ENCODE assay signal across 19 cellular contexts in the genomic region with DNA sequence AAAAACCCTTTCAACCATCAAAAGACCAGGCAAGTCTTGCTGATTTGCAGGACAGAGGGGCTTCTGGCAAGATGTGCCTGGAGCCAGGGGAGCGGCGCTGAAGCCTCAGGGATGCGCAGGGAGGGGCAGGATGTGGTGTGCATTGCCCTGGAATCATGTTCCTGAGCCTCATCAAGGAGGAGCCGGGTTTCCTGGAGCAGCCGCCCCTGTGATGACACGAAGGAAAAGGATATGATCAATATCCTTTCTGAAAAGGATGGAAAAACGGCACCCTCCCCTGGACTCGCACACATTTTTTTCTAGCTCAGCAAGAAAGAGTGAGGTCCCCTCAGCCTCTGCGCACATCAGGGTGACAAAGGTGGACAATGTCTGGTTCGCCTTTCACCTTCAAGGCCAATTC.
DNase-seq lines count a peak whose midpoint lies in the region; ATAC-seq and TF ChIP-seq lines count a peak whose summit lies in the region.
"Had no signal": no experiment of that assay in that cellular context is flagged by ENCODE, and none has a peak within 500 bp of the region (broad histone marks: within the 10 kb centered on the region; RNA-seq: fewer than 3 reads in every experiment).

No MANE protein-coding gene starts in this region.

- ATAC-seq in Right ventricle myocardium superior (ENCODE audit: poor library complexity) (peak; percentile 36), Right ventricle myocardium inferior (no peak), lower lobe of right lung (peak; percentile 28 to 42), HG02973 (IDR thresholded peaks at IDR 0.05; ENCODE audit: unreplicated experiment) (no peak)
- ATAC-seq: left colon had no signal

- peak; percentile 58 for DNase-seq in Right ventricle myocardium superior
- no peak for DNase-seq in Right ventricle myocardium inferior (ENCODE audit: missing footprints)
- peak; percentile 1 to 20 for DNase-seq in foreskin fibroblast
- peak; percentile 51 for DNase-seq in lower lobe of right lung
- no peak for DNase-seq in medulla oblongata (ENCODE audit: extremely low spot score)
- no peak for DNase-seq in coronary artery (ENCODE audit: low spot score)
- DNase-seq in head of caudate nucleus, result no peak
- DNase-seq: activated CD4-positive, alpha-beta T cell treated with anti-CD3 and anti-CD28 coated beads for 1 hour; CD4-positive, alpha-beta T cell; HFFc6; Karpas-422; left colon; NCI-H2171; NCI-H526 treated with DMSO at 0.1 percent for 48 hours; stimulated activated CD4-positive, alpha-beta T cell treated with anti-CD3 and anti-CD28 coated beads, Interleukin-4, amount 100 ng/mL, for 4 hours had no signal

- peak overlapping the region; percentile 67 for H3K27ac ChIP-seq in lower lobe of right lung
- peak overlapping the region in 1 of 2 donors; percentile 36 for H3K27ac ChIP-seq in coronary artery
- H3K27ac ChIP-seq: cardiac muscle cell, suprapubic skin had no signal

- H3K4me1 ChIP-seq in lower lobe of right lung, result peaks cover 4% of the 10 kb centered on the region
- H3K4me1 ChIP-seq: suprapubic skin had no signal

- H3K4me3 ChIP-seq in foreskin fibroblast (ENCODE audit: low read depth in 1 of 2, low read length in 2 of 2) (no peak overlapping the region), lower lobe of right lung (no peak overlapping the region), coronary artery (no peak overlapping the region)
- H3K4me3 ChIP-seq: cardiac muscle cell, skin epidermis, suprapubic skin had no signal

- no peaks in the 10 kb centered on the region for H3K36me3 ChIP-seq in lower lobe of right lung
- H3K36me3 ChIP-seq: cardiac muscle cell, suprapubic skin had no signal

- TF ChIP-seq CTCF in foreskin fibroblast (IDR thresholded peaks at IDR 0.05; ENCODE audit: low read depth, low read length) (no peak), lower lobe of right lung (IDR thresholded peaks at IDR 0.05) (no peak), coronary artery (IDR thresholded peaks at IDR 0.05) (no peak)

- intact Hi-C loops in Right ventricle myocardium superior (cut with DNase I) (no loop called here), Right ventricle myocardium inferior (cut with DNase I) (loop anchor here (1.0 to 10.0 kb wide), 4 partner anchors 115 to 373 kb away; partner anchors contain the start of gene THBD), lower lobe of right lung (cut with DNase I) (no loop called here), head of caudate nucleus (cut with DNase I) (no loop called here)

- no peaks in the 10 kb centered on the region for H3K9me3 ChIP-seq in lower lobe of right lung
- H3K9me3 ChIP-seq: suprapubic skin had no signal

- no peaks in the 10 kb centered on the region for H3K27me3 ChIP-seq in lower lobe of right lung (ENCODE audit: low read depth)

Comparison
In these comparisons a context has a peak if more than half of its experiments do, and no peak if none do; other contexts are left out.
1. ATAC-seq: peak in Right ventricle myocardium superior (single experiment) and lower lobe of right lung (2 of 2); none in Right ventricle myocardium inferior (single experiment) and HG02973 (single experiment).
2. DNase-seq: peak in Right ventricle myocardium superior (single experiment), foreskin fibroblast (2 of 2) and lower lobe of right lung (single experiment); none in Right ventricle myocardium inferior (single experiment), medulla oblongata (single experiment), coronary artery (single experiment) and head of caudate nucleus (0 of 42).